In the genomic region with DNA sequence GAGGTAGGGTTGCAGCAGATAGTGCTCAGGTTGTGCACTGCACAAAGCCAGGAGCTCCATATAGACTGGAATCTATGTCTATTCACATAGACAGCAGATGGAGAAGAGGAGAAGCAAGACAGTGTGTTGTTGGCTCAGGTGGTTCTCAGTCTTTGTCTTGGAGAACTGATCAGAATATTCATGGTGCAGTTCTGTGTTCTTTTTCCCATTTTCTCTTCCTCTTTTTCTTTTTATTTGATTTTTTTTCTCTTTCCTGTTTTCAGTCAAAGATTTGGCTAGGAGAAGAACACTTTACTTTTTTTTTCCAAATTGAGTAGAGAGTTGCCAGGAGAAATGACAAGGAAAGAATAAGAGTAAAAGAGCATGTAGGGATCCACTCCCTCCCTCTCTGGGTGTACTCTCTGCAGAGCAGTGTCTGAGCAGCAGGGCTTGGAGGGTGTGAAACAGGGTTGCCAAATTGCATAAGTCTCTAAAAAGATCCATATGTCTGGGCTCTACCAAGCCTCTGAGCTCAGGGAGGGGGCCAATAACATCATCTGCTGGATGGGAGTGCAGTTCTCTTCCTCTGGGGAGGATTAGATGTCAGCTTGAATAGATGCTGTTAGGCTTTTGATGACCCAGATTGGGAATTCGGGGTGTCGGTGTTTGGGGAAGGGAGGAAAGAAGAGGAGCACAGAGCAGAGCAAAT, we compare ENCODE assay signal across 15 cellular contexts. TPM values are rescaled to one million over a fixed set of nuclear protein-coding genes. Genes with fewer than 3 reads are reported as not detected.
DNase-seq lines count a peak whose midpoint lies in the region; ATAC-seq and TF ChIP-seq lines count a peak whose summit lies in the region.
"Had no signal": no experiment of that assay in that cellular context is flagged by ENCODE, and none has a peak within 500 bp of the region (broad histone marks: within the 10 kb centered on the region; RNA-seq: fewer than 3 reads in every experiment).

No MANE protein-coding gene starts in this region.

- ATAC-seq in mucosa of descending colon = peak; percentile 48
- ATAC-seq in GM18517 (IDR thresholded peaks at IDR 0.05; ENCODE audit: unreplicated experiment) = no peak
- ATAC-seq: effector memory CD8-positive, alpha-beta T cell had no signal

- peak; percentile 56 for DNase-seq in AG08395 (ENCODE audit: low spot score)
- peak; percentile 13 to 19 for DNase-seq in NOMO-1 (lab: John Stamatoyannopoulos, UW; ENCODE audit: unreplicated experiment in 2 of 2)
- peak; percentile 91 for DNase-seq in esophagus muscularis mucosa (ENCODE audit: extremely low spot score)
- DNase-seq in mucosa of descending colon = no peak
- DNase-seq in NK-92 treated with Interleukin-12 subunit alpha and Interleukin-12 subunit beta, amount 100 ng/mL, for 24 hours (lab: John Stamatoyannopoulos, UW) = no peak
- DNase-seq in retina = no peak
- no peak for DNase-seq in activated CD4-positive, alpha-beta T cell treated with anti-CD3 and anti-CD28 coated beads for 1 hour
- DNase-seq: activated CD8-positive, alpha-beta memory T cell treated with anti-CD3 and anti-CD28 coated beads for 24 hours; brain microvascular endothelial cell; DND-41; effector memory CD8-positive, alpha-beta T cell; mammary epithelial cell; NCI-H1092 treated with DMSO at 0.1 percent for 48 hours; NCI-H446 treated with DMSO at 0.1 percent for 48 hours had no signal

- H3K27me3 ChIP-seq in esophagus muscularis mucosa = no peaks in the 10 kb centered on the region
- H3K27me3 ChIP-seq: brain microvascular endothelial cell had no signal

- no peak for TF ChIP-seq POLR2A in esophagus muscularis mucosa (IDR thresholded peaks at IDR 0.05; ENCODE audit: low read depth)

- H3K36me3 ChIP-seq in esophagus muscularis mucosa (no peaks in the 10 kb centered on the region), mucosa of descending colon (ENCODE audit: low read depth) (no peaks in the 10 kb centered on the region)
- H3K36me3 ChIP-seq: brain microvascular endothelial cell had no signal

- TF ChIP-seq EP300 in esophagus muscularis mucosa (IDR thresholded peaks at IDR 0.05) = no peak

- 55% methylated on average over 2 of the region's 2 CpGs for WGBS in esophagus muscularis mucosa

- TF ChIP-seq CTCF in esophagus muscularis mucosa (IDR thresholded peaks at IDR 0.05) (no peak), mucosa of descending colon (IDR thresholded peaks at IDR 0.05) (no peak)

- H3K4me3 ChIP-seq in esophagus muscularis mucosa = no peak overlapping the region
- H3K4me3 ChIP-seq in mucosa of descending colon = no peak overlapping the region

- H3K4me1 ChIP-seq in esophagus muscularis mucosa (peaks cover 52 to 67% (median 58%) of the 10 kb centered on the region in 4 donors), mucosa of descending colon (ENCODE audit: low read depth) (peaks cover 3% of the 10 kb centered on the region)

- H3K9me3 ChIP-seq in esophagus muscularis mucosa = no peaks in the 10 kb centered on the region
- H3K9me3 ChIP-seq in mucosa of descending colon = no peaks in the 10 kb centered on the region

- H3K27ac ChIP-seq in esophagus muscularis mucosa (replicated peaks in 1 of 4) = peak overlapping the region; percentile 56 to 64 (median 60)
- H3K27ac ChIP-seq: brain microvascular endothelial cell had no signal

- intact Hi-C loops in esophagus muscularis mucosa (cut with DNase I) (loop anchor here (5.0 kb wide), 1 partner anchor 38 kb away; no protein-coding TSS in a partner anchor), mucosa of descending colon (cut with DNase I, micrococcal nuclease) (no loop called here)

RNA-seq across cellular contexts. Expression of gene CD34, which starts 8.7 kb away (rescaled TPM):
- total RNA-seq in esophagus muscularis mucosa (100 to 1,000 TPM in 2 of 4 donors, 10 to 100 TPM in 2; 70.2 to 136 (median 93.3) TPM), mucosa of descending colon (10 to 100 TPM in 1 of 3 donors, 1 to 10 TPM in 2; 7.7 to 26.9 (median 9.7) TPM)
- total RNA-seq: mammary epithelial cell had no signal

Comparison
In these comparisons a context has a peak if more than half of its experiments do, and no peak if none do; other contexts are left out.
1. DNase-seq: peak in AG08395 (single experiment), NOMO-1 (2 of 2) and esophagus muscularis mucosa (single experiment); none in mucosa of descending colon (0 of 3), NK-92 treated with Interleukin-12 subunit alpha and Interleukin-12 subunit beta, amount 100 ng/mL, for 24 hours (single experiment), retina (single experiment) and activated CD4-positive, alpha-beta T cell treated with anti-CD3 and anti-CD28 coated beads for 1 hour (single experiment).